8 cellular contexts compared by ENCODE assay signal in the genomic region with DNA sequence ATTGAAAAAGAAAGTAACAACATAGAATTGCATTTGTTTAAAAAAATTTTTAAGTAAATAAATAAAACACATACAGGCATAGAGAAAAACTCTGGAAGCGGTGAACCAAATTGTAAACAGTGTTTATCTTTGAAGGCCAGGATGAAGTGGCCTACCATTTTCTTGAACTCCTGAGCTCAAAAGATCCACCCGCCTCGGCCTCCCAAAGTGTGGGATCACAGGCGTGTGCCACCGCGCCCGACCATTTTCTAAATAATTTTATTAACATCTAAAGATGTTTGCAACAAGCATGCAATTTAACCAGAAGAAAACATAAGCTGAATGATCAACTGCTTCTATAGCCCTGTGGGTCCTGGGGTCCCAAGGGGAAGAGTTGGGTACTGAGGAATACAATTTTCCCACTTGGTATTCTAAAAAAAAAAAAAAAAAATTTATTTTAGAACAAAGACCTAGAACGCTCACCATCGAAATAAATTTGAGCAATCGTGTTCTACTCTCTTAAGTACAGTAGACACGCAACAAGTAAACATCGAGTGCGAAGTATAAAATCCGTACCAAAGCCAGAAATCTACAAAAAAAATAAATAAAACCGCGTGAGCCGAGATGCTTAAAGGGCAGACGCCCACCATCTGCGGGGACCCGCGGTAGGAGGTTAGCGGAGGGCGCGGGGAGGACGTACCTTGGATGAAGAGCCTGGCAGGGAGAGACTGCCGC. TPM values are rescaled to one million over a fixed set of nuclear protein-coding genes. Genes with fewer than 3 reads are reported as not detected.
DNase-seq lines count a peak whose midpoint lies in the region; ATAC-seq and TF ChIP-seq lines count a peak whose summit lies in the region.

No MANE protein-coding gene starts in this region.

- peak overlapping the region; percentile 88 for H3K4me2 ChIP-seq in PC-3 (ENCODE audit: low read length)

- H3K27ac ChIP-seq in PC-3 (ENCODE audit: low read length) (peak overlapping the region; percentile 84), colonic mucosa (peak overlapping the region; percentile 90)

- BruUV-seq in PC-3 (replicated peaks; lab: Mats Ljungman, UMichigan) = TSS peak; percentile 38

- peaks cover 18% of the 10 kb centered on the region for H4K20me1 ChIP-seq in PC-3 (ENCODE audit: low read length)

- H3K4me1 ChIP-seq in PC-3 (ENCODE audit: insufficient read depth, low read length) = peaks cover 23% of the 10 kb centered on the region
- H3K4me1 ChIP-seq in colonic mucosa = no peaks in the 10 kb centered on the region

- peak overlapping the region; percentile 84 for H3K4me3 Mint-ChIP-seq in activated CD4-positive, alpha-beta T cell treated with anti-CD3 and anti-CD28 coated beads for 36 hours

- H3F3A ChIP-seq in PC-3 (ENCODE audit: low read length, unreplicated experiment) = no peaks in the 10 kb centered on the region

- TF ChIP-seq CTCF in PC-3 (conservative IDR thresholded peaks at IDR 0.05; ENCODE audit: low read depth, low read length) (no peak), colonic mucosa (IDR thresholded peaks at IDR 0.05) (no peak)

- H3K9me2 ChIP-seq in PC-3 (replicated peaks; ENCODE audit: low read length) = no peaks in the 10 kb centered on the region

- H3K9me3 ChIP-seq in PC-3 (ENCODE audit: low read length) (no peaks in the 10 kb centered on the region), colonic mucosa (no peaks in the 10 kb centered on the region)

- H3K36me3 ChIP-seq in PC-3 (ENCODE audit: low read depth, low read length) (no peaks in the 10 kb centered on the region), colonic mucosa (no peaks in the 10 kb centered on the region)

- H3K4me1 Mint-ChIP-seq in activated CD4-positive, alpha-beta T cell treated with anti-CD3 and anti-CD28 coated beads for 36 hours = peaks cover 23% of the 10 kb centered on the region

- peaks cover 3% of the 10 kb centered on the region for H3K9me3 Mint-ChIP-seq in activated CD4-positive, alpha-beta T cell treated with anti-CD3 and anti-CD28 coated beads for 36 hours (ENCODE audit: low read depth)

- H3K27me3 ChIP-seq in PC-3 (ENCODE audit: low read length) (no peaks in the 10 kb centered on the region), colonic mucosa (no peaks in the 10 kb centered on the region)

- H3K36me3 Mint-ChIP-seq in activated CD4-positive, alpha-beta T cell treated with anti-CD3 and anti-CD28 coated beads for 36 hours (ENCODE audit: low read depth) = peaks cover 8% of the 10 kb centered on the region

- H3K27ac Mint-ChIP-seq in activated CD4-positive, alpha-beta T cell treated with anti-CD3 and anti-CD28 coated beads for 36 hours = peak overlapping the region; percentile 97

- POLR2A ChIA-PET in activated CD4-positive, alpha-beta T cell treated with anti-CD3 and anti-CD28 coated beads for 36 hours (lab: Charles Lee) = interaction anchor here (0.9 kb wide), 1 partner anchor 356 kb away, joined by 5 read pairs; a partner anchor contains a TSS
- POLR2A ChIA-PET in PC-3 (lab: Charles Lee; ENCODE audit: unreplicated experiment) = interaction anchor here (0.6 to 0.7 kb wide), 2 partner anchors 291 to 1375 kb away, joined by 5 to 11 read pairs; a partner anchor contains a TSS

- H3K79me2 ChIP-seq in PC-3 (ENCODE audit: low read length) = peaks cover 55% of the 10 kb centered on the region

- ATAC-seq in activated CD4-positive, alpha-beta T cell treated with anti-CD3 and anti-CD28 coated beads for 36 hours = no peak
- ATAC-seq in PC-3 = peak; percentile 7; the same call in 1 of the 2 replicates
- no peak for ATAC-seq in GM18520 (IDR thresholded peaks at IDR 0.05; ENCODE audit: unreplicated experiment)

- no peaks in the 10 kb centered on the region for H3K27me3 Mint-ChIP-seq in activated CD4-positive, alpha-beta T cell treated with anti-CD3 and anti-CD28 coated beads for 36 hours

- H3K4me3 ChIP-seq in PC-3 (ENCODE audit: low read length) = peak overlapping the region; percentile 71
- H3K4me3 ChIP-seq in colonic mucosa = peak overlapping the region; percentile 74

- H2AFZ ChIP-seq in PC-3 (ENCODE audit: low read length) = peak overlapping the region; percentile 94

- H3K9ac ChIP-seq in PC-3 (ENCODE audit: low read length) (peak overlapping the region; percentile 94), colonic mucosa (ENCODE audit: low read depth in 2 of 2, low read length in 2 of 2) (peak overlapping the region; percentile 49 to 66)

- peak; percentile 44 for DNase-seq in activated CD4-positive, alpha-beta T cell treated with anti-CD3 and anti-CD28 coated beads for 36 hours
- DNase-seq in activated CD4-positive, alpha-beta T cell treated with anti-CD3 and anti-CD28 coated beads for 1 hour = no peak
- peak; percentile 18 for DNase-seq in PC-3
- peak; percentile 28 for DNase-seq in colonic mucosa
- peak; percentile 22 for DNase-seq in myocyte (ENCODE audit: low read depth)
- no peak for DNase-seq in NCI-H146 (lab: John Stamatoyannopoulos, UW)
- DNase-seq in H4 (ENCODE audit: low spot score) = no peak

- CTCF ChIA-PET in activated CD4-positive, alpha-beta T cell treated with anti-CD3 and anti-CD28 coated beads for 36 hours (lab: Charles Lee) = interaction anchor here (0.5 to 1.1 kb wide), 4 partner anchors 11 to 404 kb away, joined by 3 to 4 read pairs (median 3); a partner anchor contains a TSS
- CTCF ChIA-PET in PC-3 (lab: Charles Lee) = no interaction called here

- intact Hi-C loops in activated CD4-positive, alpha-beta T cell treated with anti-CD3 and anti-CD28 coated beads for 36 hours (cut with DNase I, micrococcal nuclease) = loop anchor here (1.0 to 5.0 kb wide), 7 partner anchors 118 to 355 kb away; a partner anchor contains a TSS
- intact Hi-C loops in PC-3 (cut with micrococcal nuclease) = loop anchor here (1.0 to 5.0 kb wide), 4 partner anchors 118 to 355 kb away; a partner anchor contains a TSS
- intact Hi-C loops in colonic mucosa (cut with DNase I) = no loop called here

RNA-seq across cellular contexts. Expression of a gene that starts 0.5 kb away (rescaled TPM):
- total RNA-seq in activated CD4-positive, alpha-beta T cell treated with anti-CD3 and anti-CD28 coated beads for 36 hours = 10 to 100 TPM; 67.0 to 88.4 TPM
- 39.3 and 42.3 TPM in 2 replicates for total RNA-seq in PC-3 (2014; rRNA removed)
- total RNA-seq in colonic mucosa = 10 to 100 TPM; 18.8 to 30.0 TPM
- 10.1 and 13.5 TPM in 2 replicates for total RNA-seq in myocyte
- 1.9 TPM for polyA plus RNA-seq in myocyte (2012)
- total RNA-seq in H4 (2014; rRNA removed; shearing (Covaris generic)) = 7.3 and 15.8 TPM in 2 replicates

Comparison
In these comparisons a context has a peak if more than half of its experiments do, and no peak if none do; other contexts are left out.
1. DNase-seq: peak in activated CD4-positive, alpha-beta T cell treated with anti-CD3 and anti-CD28 coated beads for 36 hours (single experiment), PC-3 (single experiment), colonic mucosa (single experiment) and myocyte (single experiment); none in activated CD4-positive, alpha-beta T cell treated with anti-CD3 and anti-CD28 coated beads for 1 hour (single experiment), NCI-H146 (single experiment) and H4 (single experiment).